In genomic region chr4:143185253-143186107, GRCh38 we compare ENCODE assay signal across 8 cellular contexts. TPM values are rescaled to one million over a fixed set of nuclear protein-coding genes. Genes with fewer than 3 reads are reported as not detected.
DNase-seq lines count a peak whose midpoint lies in the region; ATAC-seq and TF ChIP-seq lines count a peak whose summit lies in the region.

No MANE protein-coding gene starts in this region.

- peaks cover 71 to 86% (median 76%) of the 10 kb centered on the region in 3 donors for H3K4me1 Mint-ChIP-seq in CD8-positive, alpha-beta memory T cell
- peaks cover 47 to 48% of the 10 kb centered on the region in 2 donors for H3K4me1 Mint-ChIP-seq in natural killer cell treated with Interleukin-12 subunit alpha and Interleukin-12 subunit beta and Interleukin-15 and Interleukin-18, amount 100 ng/mL, for 72 hours (ENCODE audit: low read depth in 2 of 2)

- peak overlapping the region; percentile 82 for H3K27ac ChIP-seq in CD8-positive, alpha-beta memory T cell (ENCODE audit: low read depth, low read length)
- H3K27ac ChIP-seq in VCaP (peak overlapping the region; percentile 93), esophagus squamous epithelium (peak overlapping the region; percentile 88 to 97 (median 96))

- H3K4me1 ChIP-seq in CD8-positive, alpha-beta memory T cell (ENCODE audit: insufficient read depth, low read length): peaks cover 49% of the 10 kb centered on the region
- peaks cover 4 to 66% (median 22%) of the 10 kb centered on the region in 3 donors for H3K4me1 ChIP-seq in esophagus squamous epithelium

- peaks cover 0 to 44% (median 6%) of the 10 kb centered on the region in 3 donors for H3K36me3 Mint-ChIP-seq in CD8-positive, alpha-beta memory T cell
- peaks cover 31% of the 10 kb centered on the region for H3K36me3 Mint-ChIP-seq in natural killer cell treated with Interleukin-12 subunit alpha and Interleukin-12 subunit beta and Interleukin-15 and Interleukin-18, amount 100 ng/mL, for 72 hours

- peak overlapping the region; percentile 92 to 99 (median 96) for H3K27ac Mint-ChIP-seq in CD8-positive, alpha-beta memory T cell
- peak overlapping the region; percentile 86 to 97 for H3K27ac Mint-ChIP-seq in natural killer cell treated with Interleukin-12 subunit alpha and Interleukin-12 subunit beta and Interleukin-15 and Interleukin-18, amount 100 ng/mL, for 72 hours

- H3K27me3 ChIP-seq in CD8-positive, alpha-beta memory T cell (ENCODE audit: insufficient read depth, low read length, poor library complexity, severe bottlenecking): no peaks in the 10 kb centered on the region
- no peaks in the 10 kb centered on the region for H3K27me3 ChIP-seq in esophagus squamous epithelium

- peak in 2 of 5 donors; percentile 3 to 11 for DNase-seq in CD8-positive, alpha-beta memory T cell
- DNase-seq in esophagus squamous epithelium (lab: John Stamatoyannopoulos, UW) (no peak), D341Med (ENCODE audit: low spot score) (no peak), NCI-H524 treated with DMSO at 0.1 percent for 48 hours (lab: John Stamatoyannopoulos, UW) (no peak)
- DNase-seq in natural killer cell treated with Interleukin-12 subunit alpha and Interleukin-12 subunit beta and Interleukin-15 and Interleukin-18, amount 100 ng/mL, for 72 hours (ENCODE audit: low spot score): peak; percentile 62

- H3K9me3 ChIP-seq in CD8-positive, alpha-beta memory T cell (ENCODE audit: low read length): no peaks in the 10 kb centered on the region
- no peaks in the 10 kb centered on the region for H3K9me3 ChIP-seq in esophagus squamous epithelium

- CTCF ChIA-PET in CD8-positive, alpha-beta memory T cell (lab: Charles Lee): interaction anchor here (0.8 kb wide), 1 partner anchor 18 kb away, joined by 3 read pairs; no protein-coding TSS in a partner anchor

- POLR2A ChIA-PET in CD8-positive, alpha-beta memory T cell (lab: Charles Lee): no interaction called here

- no peak for TF ChIP-seq POLR2A in esophagus squamous epithelium (IDR thresholded peaks at IDR 0.05)

- H3K4me3 ChIP-seq in CD8-positive, alpha-beta memory T cell (ENCODE audit: low read length): peak overlapping the region; percentile 80
- peak overlapping the region; percentile 80 to 99 (median 84) for H3K4me3 ChIP-seq in esophagus squamous epithelium

- no peaks in the 10 kb centered on the region for H3K27me3 Mint-ChIP-seq in CD8-positive, alpha-beta memory T cell
- no peaks in the 10 kb centered on the region for H3K27me3 Mint-ChIP-seq in natural killer cell treated with Interleukin-12 subunit alpha and Interleukin-12 subunit beta and Interleukin-15 and Interleukin-18, amount 100 ng/mL, for 72 hours

- peaks cover 5% of the 10 kb centered on the region for H3K36me3 ChIP-seq in CD8-positive, alpha-beta memory T cell (ENCODE audit: insufficient read depth, low read length)
- peaks cover 0 to 17% (median 0%) of the 10 kb centered on the region in 3 donors for H3K36me3 ChIP-seq in esophagus squamous epithelium

- H3K9me3 Mint-ChIP-seq in CD8-positive, alpha-beta memory T cell: no peaks in the 10 kb centered on the region
- no peaks in the 10 kb centered on the region for H3K9me3 Mint-ChIP-seq in natural killer cell treated with Interleukin-12 subunit alpha and Interleukin-12 subunit beta and Interleukin-15 and Interleukin-18, amount 100 ng/mL, for 72 hours

- intact Hi-C loops in esophagus squamous epithelium (cut with DNase I): no loop called here

- 0 to 1% methylated on average over 21 to 37 of the region's 50 CpGs for WGBS in esophagus squamous epithelium, 2 donors

- TF ChIP-seq CTCF in VCaP (conservative IDR thresholded peaks at IDR 0.05): no peak
- no peak for TF ChIP-seq CTCF in esophagus squamous epithelium (IDR thresholded peaks at IDR 0.05)

- H3K4me3 Mint-ChIP-seq in CD8-positive, alpha-beta memory T cell: peak overlapping the region; percentile 88 to 95 (median 93)
- H3K4me3 Mint-ChIP-seq in natural killer cell treated with Interleukin-12 subunit alpha and Interleukin-12 subunit beta and Interleukin-15 and Interleukin-18, amount 100 ng/mL, for 72 hours: peak overlapping the region; percentile 83

- peak; percentile 25 for ATAC-seq in GM19351 (IDR thresholded peaks at IDR 0.05; ENCODE audit: unreplicated experiment)
- ATAC-seq in HG03342 (IDR thresholded peaks at IDR 0.05; ENCODE audit: unreplicated experiment): peak; percentile 17
- ATAC-seq in natural killer cell treated with Interleukin-12 subunit alpha and Interleukin-12 subunit beta and Interleukin-15 and Interleukin-18, amount 100 ng/mL, for 72 hours: peak; percentile 16 to 25

RNA-seq across cellular contexts. Expression of gene USP38, which starts 0.8 kb away (rescaled TPM):
- total RNA-seq in CD8-positive, alpha-beta memory T cell: 10 to 100 TPM; 28.8 to 28.9 TPM
- 20.0 TPM for polyA plus RNA-seq in CD8-positive, alpha-beta memory T cell
- total RNA-seq in esophagus squamous epithelium: 10 to 100 TPM; 11.9 to 20.6 (median 17.9) TPM
- total RNA-seq in natural killer cell treated with Interleukin-12 subunit alpha and Interleukin-12 subunit beta and Interleukin-15 and Interleukin-18, amount 100 ng/mL, for 72 hours: 10 to 100 TPM; 29.4 to 31.8 TPM
